In the genomic region with DNA sequence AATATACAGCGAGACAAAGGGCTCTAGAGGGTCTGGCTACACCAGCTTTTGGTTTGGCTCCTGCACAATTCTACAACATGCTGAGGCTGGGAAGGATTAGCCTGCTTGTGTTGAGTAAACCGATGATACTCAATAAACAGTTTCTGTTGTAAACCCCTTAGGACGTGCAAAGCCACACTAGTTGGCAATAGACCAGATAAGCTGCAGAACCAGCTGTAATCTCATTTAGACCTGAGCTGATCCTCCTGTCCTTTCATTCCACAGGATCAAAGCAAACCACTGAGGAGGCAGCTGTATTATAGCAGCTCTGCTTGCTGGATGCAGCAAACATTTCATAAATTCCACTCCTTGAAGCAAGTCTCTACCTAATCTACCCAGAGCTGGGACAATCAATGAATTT, we compare ENCODE assay signal across 15 cellular contexts.
DNase-seq lines count a peak whose midpoint lies in the region; ATAC-seq and TF ChIP-seq lines count a peak whose summit lies in the region.
"Had no signal": no experiment of that assay in that cellular context is flagged by ENCODE, and none has a peak within 500 bp of the region (broad histone marks: within the 10 kb centered on the region; RNA-seq: fewer than 3 reads in every experiment).

No MANE protein-coding gene starts in this region.

- no peaks in the 10 kb centered on the region for H3K36me3 ChIP-seq in neural progenitor cell
- H3K36me3 ChIP-seq: prostate gland had no signal

- ATAC-seq in GM18502 (IDR thresholded peaks at IDR 0.05; ENCODE audit: poor library complexity, unreplicated experiment) (no peak), HG03108 (IDR thresholded peaks at IDR 0.05; ENCODE audit: unreplicated experiment) (no peak)
- ATAC-seq: body of pancreas had no signal

- peaks cover 14% of the 10 kb centered on the region for H3F3A ChIP-seq in neural progenitor cell (ENCODE audit: low read depth)

- peaks cover 12% of the 10 kb centered on the region for H4K20me1 ChIP-seq in neural progenitor cell (ENCODE audit: low read depth)

- no peak overlapping the region for H2AFZ ChIP-seq in neural progenitor cell (replicated peaks)

- peaks cover 24% of the 10 kb centered on the region for H3K79me2 ChIP-seq in neural progenitor cell (ENCODE audit: low read depth)

- no peaks in the 10 kb centered on the region for H3K9me3 ChIP-seq in neural progenitor cell (ENCODE audit: low read depth)
- H3K9me3 ChIP-seq: body of pancreas, prostate gland had no signal

- no peak for TF ChIP-seq CTCF in neural progenitor cell (IDR thresholded peaks at IDR 0.05)

- H3K4me2 ChIP-seq in neural progenitor cell, result peak overlapping the region; percentile 57

- no peaks in the 10 kb centered on the region for H3K27me3 Mint-ChIP-seq in neural progenitor cell (ENCODE audit: insufficient read depth, low read depth)
- H3K27me3 Mint-ChIP-seq: activated naive CD4-positive, alpha-beta T cell treated with anti-CD3 and anti-CD28 coated beads, Interleukin-2, amount 10 ng/mL, durations not matched to agents 7 days and 5 days; CD4-positive, alpha-beta memory T cell; naive B cell had no signal

- H3K9ac ChIP-seq in neural progenitor cell, result no peak overlapping the region

- H3K4me1 Mint-ChIP-seq in neural progenitor cell, result peaks cover 33% of the 10 kb centered on the region
- H3K4me1 Mint-ChIP-seq: activated naive CD4-positive, alpha-beta T cell treated with anti-CD3 and anti-CD28 coated beads, Interleukin-2, amount 10 ng/mL, durations not matched to agents 7 days and 5 days; CD4-positive, alpha-beta memory T cell; naive B cell had no signal

- H3K36me3 Mint-ChIP-seq in neural progenitor cell, result peaks cover 16% of the 10 kb centered on the region

- H3K4me3 Mint-ChIP-seq in neural progenitor cell, result no peak overlapping the region
- H3K4me3 Mint-ChIP-seq: activated naive CD4-positive, alpha-beta T cell treated with anti-CD3 and anti-CD28 coated beads, Interleukin-2, amount 10 ng/mL, durations not matched to agents 7 days and 5 days; CD4-positive, alpha-beta memory T cell; naive B cell had no signal

- H3K27me3 ChIP-seq in neural progenitor cell, result no peaks in the 10 kb centered on the region
- H3K27me3 ChIP-seq: body of pancreas had no signal

- H3K27ac Mint-ChIP-seq in neural progenitor cell, result no peak overlapping the region
- H3K27ac Mint-ChIP-seq: activated naive CD4-positive, alpha-beta T cell treated with anti-CD3 and anti-CD28 coated beads, Interleukin-2, amount 10 ng/mL, durations not matched to agents 7 days and 5 days; CD4-positive, alpha-beta memory T cell; naive B cell had no signal

- peak overlapping the region; percentile 45 for H3K27ac ChIP-seq in neural progenitor cell
- H3K27ac ChIP-seq: body of pancreas, prostate gland had no signal

- peak; percentile 52 for DNase-seq in ELF-1 (ENCODE audit: low read depth, low spot score)
- peak; percentile 9 for DNase-seq in NCI-H1694 treated with DMSO at 0.1 percent for 48 hours (lab: John Stamatoyannopoulos, UW)
- DNase-seq in astrocyte of the hippocampus (ENCODE audit: low read depth, low spot score), result peak; percentile 41
- DNase-seq in neural progenitor cell (ENCODE audit: low spot score), result peak; percentile 81
- DNase-seq in DMS153 treated with DMSO at 0.1 percent for 48 hours (lab: John Stamatoyannopoulos, UW; ENCODE audit: unreplicated experiment), result no peak
- DNase-seq: activated CD4-positive, CD25-positive, alpha-beta regulatory T cell; activated naive CD4-positive, alpha-beta T cell treated with anti-CD3 and anti-CD28 coated beads, Interleukin-2, amount 10 ng/mL, durations not matched to agents 7 days and 5 days; body of pancreas; CD4-positive, alpha-beta memory T cell; naive B cell; stimulated activated CD4-positive, alpha-beta T cell treated with anti-CD3 and anti-CD28 coated beads, Interleukin-15, amount 100 ng/mL, for 24 hours; T-helper 1 cell had no signal

- H3K4me1 ChIP-seq in neural progenitor cell, result peaks cover 43% of the 10 kb centered on the region
- H3K4me1 ChIP-seq: body of pancreas, prostate gland had no signal

- peak overlapping the region; percentile 7 for H3K4me3 ChIP-seq in neural progenitor cell
- H3K4me3 ChIP-seq: body of pancreas, prostate gland had no signal

- H3K9me3 Mint-ChIP-seq in neural progenitor cell, result no peaks in the 10 kb centered on the region
- H3K9me3 Mint-ChIP-seq: activated naive CD4-positive, alpha-beta T cell treated with anti-CD3 and anti-CD28 coated beads, Interleukin-2, amount 10 ng/mL, durations not matched to agents 7 days and 5 days; CD4-positive, alpha-beta memory T cell; naive B cell had no signal
